ENCODE assay signal across 14 cellular contexts in genomic region chr10:97048649-97049427, GRCh38.
"Had no signal": no experiment of that assay in that cellular context is flagged by ENCODE, and none has a peak within 500 bp of the region (broad histone marks: within the 10 kb centered on the region; RNA-seq: fewer than 3 reads in every experiment).

No MANE protein-coding gene starts in this region.

- H3K4me3 Mint-ChIP-seq: activated T-cell treated with anti-CD3 and anti-CD28 coated beads, Interleukin-2, amount 50 U/mL, for 72 hours; naive B cell; stimulated activated effector memory CD8-positive, alpha-beta T cell treated with anti-CD3 and anti-CD28 coated beads, Interleukin-12 subunit alpha, Interleukin-12 subunit beta, amount 100 ng/mL, for 72 hours had no signal

- H3K27ac Mint-ChIP-seq: activated T-cell treated with anti-CD3 and anti-CD28 coated beads, Interleukin-2, amount 50 U/mL, for 72 hours; stimulated activated effector memory CD8-positive, alpha-beta T cell treated with anti-CD3 and anti-CD28 coated beads, Interleukin-12 subunit alpha, Interleukin-12 subunit beta, amount 100 ng/mL, for 72 hours had no signal

- H3K9me3 ChIP-seq: prostate gland, right lobe of liver, thyroid gland, vagina had no signal

- H3K4me1 ChIP-seq: prostate gland, right lobe of liver, thyroid gland, vagina had no signal

- ATAC-seq: activated T-cell treated with anti-CD3 and anti-CD28 coated beads, Interleukin-2, amount 50 U/mL, for 72 hours; left cardiac atrium; stimulated activated effector memory CD8-positive, alpha-beta T cell treated with anti-CD3 and anti-CD28 coated beads, Interleukin-12 subunit alpha, Interleukin-12 subunit beta, amount 100 ng/mL, for 72 hours had no signal

- DNase-seq: activated CD4-positive, alpha-beta T cell treated with anti-CD3 and anti-CD28 coated beads, Interleukin-2, amount 50 U/mL, for 4 hours; activated CD4-positive, CD25-positive, alpha-beta regulatory T cell treated with anti-CD3 and anti-CD28 coated beads, Interleukin-2, amount 50 U/mL, for 72 hours; activated T-cell treated with anti-CD3 and anti-CD28 coated beads, Interleukin-2, amount 50 U/mL, for 72 hours; foreskin melanocyte; left cardiac atrium; naive B cell; nucleus accumbens; right lobe of liver; thyroid gland had no signal

- H3K27me3 ChIP-seq: cardiac muscle cell, right lobe of liver, thyroid gland, vagina had no signal

- H3K36me3 ChIP-seq: cardiac muscle cell, prostate gland, right lobe of liver, thyroid gland, vagina had no signal

- H3K9me3 Mint-ChIP-seq: stimulated activated effector memory CD8-positive, alpha-beta T cell treated with anti-CD3 and anti-CD28 coated beads, Interleukin-12 subunit alpha, Interleukin-12 subunit beta, amount 100 ng/mL, for 72 hours had no signal

- H3K27ac ChIP-seq: cardiac muscle cell, prostate gland, right lobe of liver, thyroid gland, vagina had no signal

- H3K4me3 ChIP-seq: cardiac muscle cell, lung, prostate gland, right lobe of liver, thyroid gland, vagina had no signal

- H3K36me3 Mint-ChIP-seq: naive B cell; stimulated activated effector memory CD8-positive, alpha-beta T cell treated with anti-CD3 and anti-CD28 coated beads, Interleukin-12 subunit alpha, Interleukin-12 subunit beta, amount 100 ng/mL, for 72 hours had no signal
